In the genomic region with DNA sequence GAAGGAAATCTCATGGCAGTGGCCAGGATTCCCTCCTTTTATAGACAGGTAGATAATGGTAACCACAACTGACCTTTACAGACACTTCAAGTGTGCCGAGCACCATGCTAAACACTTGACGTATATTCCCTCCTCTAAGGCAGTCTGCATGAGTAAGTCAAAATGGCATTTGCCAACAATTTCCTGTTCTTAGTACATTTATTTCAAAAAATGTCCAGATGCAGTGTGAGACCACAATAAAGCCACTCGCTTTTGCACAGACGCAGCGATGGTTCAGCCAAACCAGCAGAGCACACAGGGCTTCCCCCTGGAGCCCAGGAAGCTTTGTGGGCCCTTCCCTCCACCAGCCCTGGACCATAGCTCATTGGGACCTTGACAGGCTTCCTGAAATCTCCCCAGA, we compare ENCODE assay signal across 18 cellular contexts. TPM values are rescaled to one million over a fixed set of nuclear protein-coding genes. Genes with fewer than 3 reads are reported as not detected.
DNase-seq lines count a peak whose midpoint lies in the region; ATAC-seq and TF ChIP-seq lines count a peak whose summit lies in the region.
"Had no signal": no experiment of that assay in that cellular context is flagged by ENCODE, and none has a peak within 500 bp of the region (broad histone marks: within the 10 kb centered on the region; RNA-seq: fewer than 3 reads in every experiment).

No MANE protein-coding gene starts in this region.

- DNase-seq in A172 (ENCODE audit: low spot score) (peak; percentile 77), H4 (ENCODE audit: low spot score) (peak; percentile 15), RWPE1 (ENCODE audit: low spot score) (peak; percentile 53), fibroblast of peridontal ligament (ENCODE audit: extremely low read depth) (peak; percentile 4), NCI-H510A (lab: John Stamatoyannopoulos, UW) (no peak), posterior vena cava (ENCODE audit: low spot score) (no peak)
- DNase-seq in stimulated activated CD4-positive, alpha-beta T cell treated with anti-CD3 and anti-CD28 coated beads, Interleukin-12 subunit alpha, Interleukin-12 subunit beta, amount 100 ng/mL, for 4 hours: no peak
- DNase-seq: activated CD8-positive, alpha-beta memory T cell treated with anti-CD3 and anti-CD28 coated beads, Interleukin-2, amount 10 ng/mL, durations not matched to agents 7 days and 5 days; activated naive CD4-positive, alpha-beta T cell; hypothalamus; left ventricle myocardium inferior; NCI-H1694 had no signal

- H3K27ac ChIP-seq in RWPE1: no peak overlapping the region; the same call in 1 of the 2 replicates
- H3K27ac ChIP-seq: cardiac muscle cell, HL-60, left ventricle myocardium inferior, vagina had no signal

- CTCF ChIA-PET in RWPE1 (lab: Yijun Ruan, JAX): no interaction called here

- POLR2A ChIA-PET in RWPE1 (lab: Yijun Ruan, JAX; ENCODE audit: low non-redundant PET): no interaction called here

- no peak for TF ChIP-seq CTCF in RWPE1 (conservative IDR thresholded peaks at IDR 0.05; ENCODE audit: low read depth)

- ATAC-seq in GM18861 (IDR thresholded peaks at IDR 0.05; ENCODE audit: unreplicated experiment): no peak
- ATAC-seq: activated CD8-positive, alpha-beta memory T cell treated with anti-CD3 and anti-CD28 coated beads, Interleukin-2, amount 10 ng/mL, durations not matched to agents 7 days and 5 days had no signal

- intact Hi-C loops in posterior vena cava (cut with DNase I): no loop called here

RNA-seq across cellular contexts. Expression of a gene that starts 16.4 kb away (rescaled TPM):
- not detected in 2 replicates for total RNA-seq in A172 (2014; rRNA removed; shearing (Covaris generic))
- total RNA-seq in H4 (2014; rRNA removed; shearing (Covaris generic)): not detected in 2 replicates
- not detected for total RNA-seq in posterior vena cava
- total RNA-seq: activated CD8-positive, alpha-beta memory T cell treated with anti-CD3 and anti-CD28 coated beads, Interleukin-2, amount 10 ng/mL, durations not matched to agents 7 days and 5 days; cardiac muscle cell; left ventricle myocardium inferior; NCI-H460; progenitor cell of endocrine pancreas; vagina had no signal

Comparison
In these comparisons a context has a peak if more than half of its experiments do, and no peak if none do; other contexts are left out.
1. DNase-seq: peak in A172 (single experiment), H4 (single experiment), RWPE1 (single experiment) and fibroblast of peridontal ligament (single experiment); none in stimulated activated CD4-positive, alpha-beta T cell treated with anti-CD3 and anti-CD28 coated beads, Interleukin-12 subunit alpha, Interleukin-12 subunit beta, amount 100 ng/mL, for 4 hours (single experiment), NCI-H510A (single experiment) and posterior vena cava (single experiment).